1 cellular context compared by ENCODE assay signal in the genomic region with DNA sequence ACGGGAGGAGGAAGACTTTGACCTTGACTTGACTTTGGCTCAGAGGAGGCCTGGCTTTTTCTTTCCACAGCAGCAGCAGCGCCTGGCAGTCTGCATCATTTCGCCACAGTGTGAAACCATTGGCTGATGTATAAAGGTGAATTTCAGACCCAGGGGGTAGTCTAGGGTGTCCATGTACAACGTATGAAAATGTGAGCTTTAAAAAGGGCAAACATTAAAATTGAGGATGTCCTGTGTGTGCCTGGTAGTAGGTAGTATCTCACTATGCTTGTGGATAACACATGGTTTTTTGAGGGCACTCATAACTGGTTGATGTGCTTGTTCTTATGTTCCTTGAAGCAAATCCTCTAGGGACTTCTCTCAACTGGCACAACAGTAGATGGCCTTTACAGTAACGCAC.
TF ChIP-seq lines count a peak whose summit lies in the region.

No MANE protein-coding gene starts in this region.

TF ChIP-seq in IMR-90, 13 proteins besides CTCF, POLR2A, EP300 and RAD21 (continued from another document):
- TF ChIP-seq CEBPB (IDR thresholded peaks at IDR 0.05; ENCODE audit: low read depth, low read length), result no peak
- no peak for TF ChIP-seq RFX5 (IDR thresholded peaks at IDR 0.05; ENCODE audit: low read depth, low read length)
- no peak for TF ChIP-seq SMC3 (IDR thresholded peaks at IDR 0.05; ENCODE audit: low read depth, low read length)
- TF ChIP-seq RCOR1 (IDR thresholded peaks at IDR 0.05; ENCODE audit: insufficient replicate concordance, low read length), result no peak
- TF ChIP-seq BHLHE40 (IDR thresholded peaks at IDR 0.05; ENCODE audit: low read depth, low read length), result no peak
- no peak for TF ChIP-seq MXI1 (IDR thresholded peaks at IDR 0.05; ENCODE audit: borderline replicate concordance, low read depth, low read length)
- TF ChIP-seq MAZ (IDR thresholded peaks at IDR 0.05; ENCODE audit: borderline replicate concordance, low read depth, low read length), result no peak
- TF ChIP-seq CHD1 (IDR thresholded peaks at IDR 0.05; ENCODE audit: low read depth, low read length), result no peak
- no peak for TF ChIP-seq NFE2L2 (IDR thresholded peaks at IDR 0.05; ENCODE audit: low read depth, low read length)
- no peak for TF ChIP-seq MAFK (IDR thresholded peaks at IDR 0.05; ENCODE audit: low read depth, low read length)
